ENCODE assay signal across 17 cellular contexts in the genomic region with DNA sequence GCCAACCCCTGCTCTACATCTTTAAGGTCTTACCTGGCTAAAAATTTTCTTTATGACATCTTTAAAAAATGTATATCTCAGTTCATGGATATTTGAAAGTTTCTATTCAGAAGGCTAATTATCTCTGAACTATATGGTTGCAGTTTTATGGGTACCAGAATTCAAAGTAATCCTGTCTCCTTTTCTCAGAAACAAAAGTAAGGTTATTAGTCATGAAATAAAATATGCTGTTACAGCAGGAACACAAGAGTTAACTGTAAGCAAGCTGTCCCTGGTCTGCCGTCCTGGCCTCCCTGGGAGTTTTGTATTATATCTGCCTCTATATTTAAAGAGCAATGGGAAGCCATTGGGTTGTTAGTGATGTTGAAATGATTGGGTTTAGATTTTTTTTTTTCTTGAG.
"Had no signal": no experiment of that assay in that cellular context is flagged by ENCODE, and none has a peak within 500 bp of the region (broad histone marks: within the 10 kb centered on the region; RNA-seq: fewer than 3 reads in every experiment).

No MANE protein-coding gene starts in this region.

- DNase-seq: KBM-7, MV-4-11, NCI-H1048, NCI-H1105, NCI-H1417, NCI-H1436 treated with DMSO at 0.1 percent for 48 hours, NCI-H1694, NCI-H187 treated with DMSO at 0.1 percent for 48 hours, NCI-H2029 treated with DMSO at 0.1 percent for 48 hours, NCI-H2171 treated with DMSO at 0.1 percent for 48 hours, NCI-H345, NCI-H524, NCI-H69, NCI-H774, Right ventricle myocardium superior, RPMI8226, SIG-M5 had no signal
